ENCODE assay signal across 21 cellular contexts in the genomic region with DNA sequence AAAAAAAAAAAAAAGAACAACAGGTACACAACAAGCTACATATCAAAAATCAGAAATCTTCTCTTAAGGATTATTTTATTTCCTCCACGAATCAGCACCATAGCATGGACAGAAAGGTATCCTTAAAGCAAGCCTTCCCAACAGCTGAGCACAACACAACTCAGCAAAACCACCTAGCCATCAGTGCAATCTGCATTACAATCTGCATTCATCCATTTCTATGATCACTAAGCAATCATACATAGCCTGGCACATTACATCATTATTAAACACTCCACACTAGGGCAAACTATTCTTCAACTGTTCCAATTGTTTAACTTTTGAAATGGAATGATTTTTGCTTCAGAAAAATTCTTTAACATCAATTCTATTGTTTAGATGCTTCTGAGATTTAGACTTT.
"Had no signal": no experiment of that assay in that cellular context is flagged by ENCODE, and none has a peak within 500 bp of the region (broad histone marks: within the 10 kb centered on the region; RNA-seq: fewer than 3 reads in every experiment).

No MANE protein-coding gene starts in this region.

- H3K36me3 Mint-ChIP-seq: stimulated activated effector memory CD8-positive, alpha-beta T cell treated with anti-CD3 and anti-CD28 coated beads, Interleukin-12 subunit alpha, Interleukin-12 subunit beta, amount 100 ng/mL, for 72 hours had no signal

- H3K4me3 ChIP-seq: gastrocnemius medialis, upper lobe of right lung had no signal

- H3K4me3 Mint-ChIP-seq: activated CD4-positive, alpha-beta T cell treated with anti-CD3 and anti-CD28 coated beads, Interleukin-2, amount 10 ng/mL, durations not matched to agents 7 days and 5 days; activated CD8-positive, alpha-beta T cell treated with anti-CD3 and anti-CD28 coated beads, Interleukin-2, amount 10 ng/mL, durations not matched to agents 7 days and 5 days; activated naive CD4-positive, alpha-beta T cell treated with anti-CD3 and anti-CD28 coated beads, Interleukin-2, amount 50 U/mL, for 24 hours; brain; dendritic cell treated with granulocyte-macrophage colony-stimulating factor and Interleukin-4, amounts not matched to agents 40 ng/mL and 50 ng/mL, for 4 days; neural crest cell; stimulated activated effector memory CD8-positive, alpha-beta T cell treated with anti-CD3 and anti-CD28 coated beads, Interleukin-12 subunit alpha, Interleukin-12 subunit beta, amount 100 ng/mL, for 72 hours had no signal

- ATAC-seq: activated CD8-positive, alpha-beta T cell treated with anti-CD3 and anti-CD28 coated beads, Interleukin-2, amount 10 ng/mL, durations not matched to agents 7 days and 5 days; gastrocnemius medialis; sciatic nerve; stimulated activated effector memory CD8-positive, alpha-beta T cell treated with anti-CD3 and anti-CD28 coated beads, Interleukin-12 subunit alpha, Interleukin-12 subunit beta, amount 100 ng/mL, for 72 hours; upper lobe of right lung had no signal

- H3K9me3 Mint-ChIP-seq: activated CD4-positive, alpha-beta T cell treated with anti-CD3 and anti-CD28 coated beads, Interleukin-2, amount 10 ng/mL, durations not matched to agents 7 days and 5 days; activated naive CD4-positive, alpha-beta T cell treated with anti-CD3 and anti-CD28 coated beads, Interleukin-2, amount 50 U/mL, for 24 hours; dendritic cell treated with granulocyte-macrophage colony-stimulating factor and Interleukin-4, amounts not matched to agents 40 ng/mL and 50 ng/mL, for 4 days; neural crest cell; stimulated activated effector memory CD8-positive, alpha-beta T cell treated with anti-CD3 and anti-CD28 coated beads, Interleukin-12 subunit alpha, Interleukin-12 subunit beta, amount 100 ng/mL, for 72 hours had no signal

- H3K27ac Mint-ChIP-seq: activated CD4-positive, alpha-beta T cell treated with anti-CD3 and anti-CD28 coated beads, Interleukin-2, amount 10 ng/mL, durations not matched to agents 7 days and 5 days; activated CD8-positive, alpha-beta T cell treated with anti-CD3 and anti-CD28 coated beads, Interleukin-2, amount 10 ng/mL, durations not matched to agents 7 days and 5 days; dendritic cell treated with granulocyte-macrophage colony-stimulating factor and Interleukin-4, amounts not matched to agents 40 ng/mL and 50 ng/mL, for 4 days; stimulated activated effector memory CD8-positive, alpha-beta T cell treated with anti-CD3 and anti-CD28 coated beads, Interleukin-12 subunit alpha, Interleukin-12 subunit beta, amount 100 ng/mL, for 72 hours had no signal

- H3K36me3 ChIP-seq: gastrocnemius medialis, upper lobe of right lung had no signal

- FAIRE-seq: islet of Langerhans, small intestine had no signal

- H3K9me3 ChIP-seq: gastrocnemius medialis, upper lobe of right lung had no signal

- DNase-seq: activated CD4-positive, alpha-beta T cell treated with anti-CD3 and anti-CD28 coated beads, Interleukin-2, amount 10 ng/mL, durations not matched to agents 7 days and 5 days; activated CD4-positive, CD25-positive, alpha-beta regulatory T cell treated with anti-CD3 and anti-CD28 coated beads, Interleukin-2, amount 50 U/mL, for 72 hours; activated CD8-positive, alpha-beta T cell treated with anti-CD3 and anti-CD28 coated beads, Interleukin-2, amount 10 ng/mL, durations not matched to agents 7 days and 5 days; activated gamma-delta T cell treated with Interleukin-2 at 50 U/mL for 16 hours; activated T-cell treated with anti-CD3 and anti-CD28 coated beads, Interleukin-2, amount 50 U/mL, for 1 hour; aorta; effector CD4-positive, alpha-beta T cell; gastrocnemius medialis; head of caudate nucleus; hypothalamus; occipital lobe; small intestine; stimulated activated CD4-positive, alpha-beta T cell treated with anti-CD3 and anti-CD28 coated beads, Interleukin-2, amount 100 ng/mL, for 24 hours; upper lobe of right lung had no signal

- H3K27me3 ChIP-seq: gastrocnemius medialis, upper lobe of right lung had no signal

- H3K27ac ChIP-seq: gastrocnemius medialis, upper lobe of right lung had no signal

- H3K27me3 Mint-ChIP-seq: activated CD4-positive, alpha-beta T cell treated with anti-CD3 and anti-CD28 coated beads, Interleukin-2, amount 10 ng/mL, durations not matched to agents 7 days and 5 days; activated naive CD4-positive, alpha-beta T cell treated with anti-CD3 and anti-CD28 coated beads, Interleukin-2, amount 50 U/mL, for 24 hours; brain; dendritic cell treated with granulocyte-macrophage colony-stimulating factor and Interleukin-4, amounts not matched to agents 40 ng/mL and 50 ng/mL, for 4 days had no signal
